8 cellular contexts compared by ENCODE assay signal in genomic region chr4:40056722-40057539, GRCh38. TPM values are rescaled to one million over a fixed set of nuclear protein-coding genes. Genes with fewer than 3 reads are reported as not detected.
DNase-seq lines count a peak whose midpoint lies in the region; ATAC-seq and TF ChIP-seq lines count a peak whose summit lies in the region.

Gene N4BP2, plus strand, starts transcription at chr4:40056850. Its CDS starts 40,491 bp downstream, at chr4:40097341.

- H3K9me2 ChIP-seq in neural cell (ENCODE audit: insufficient read depth, low read length) = no peaks in the 10 kb centered on the region

- H3K9ac ChIP-seq in DND-41 (ENCODE audit: low read depth, low read length) (peak within 1 kb of the TSS; percentile 100), neural cell (ENCODE audit: low read length) (peak within 1 kb of the TSS; percentile 99)

- TF ChIP-seq CTCF in DND-41 (IDR thresholded peaks at IDR 0.05; ENCODE audit: borderline replicate concordance, extremely low read depth, low read length, poor library complexity, severe bottlenecking) (peak; percentile 79), RWPE2 (IDR thresholded peaks at IDR 0.05; ENCODE audit: poor library complexity, severe bottlenecking) (peak; percentile 89), fibroblast of the aortic adventitia (IDR thresholded peaks at IDR 0.05; ENCODE audit: insufficient read depth, low read length) (peak; percentile 64), neural cell (IDR thresholded peaks at IDR 0.05; ENCODE audit: poor library complexity, severe bottlenecking) (peak; percentile 91), stomach (IDR thresholded peaks at IDR 0.05) (peak in 4 of 7 experiments; percentile 71 to 87 (median 78))

- intact Hi-C loops in stomach (cut with DNase I; ENCODE audit: low total_unique reads) = no loop called here

- H3F3A ChIP-seq in neural cell (ENCODE audit: insufficient read depth, low read length, poor library complexity, severe bottlenecking) = peaks cover 6% of the 10 kb centered on the region

- TF ChIP-seq EP300 in neural cell (conservative IDR thresholded peaks at IDR 0.05; ENCODE audit: poor library complexity, severe bottlenecking) (no peak), stomach (IDR thresholded peaks at IDR 0.05) (no peak)

- H3K4me1 ChIP-seq in DND-41 (ENCODE audit: insufficient read depth, low read length) (peaks cover 45% of the 10 kb centered on the region), RWPE2 (ENCODE audit: insufficient read depth, poor library complexity, severe bottlenecking) (peaks cover 6% of the 10 kb centered on the region), stomach (peaks cover 15 to 38% (median 31%) of the 10 kb centered on the region in 4 donors)

- H3K9me3 ChIP-seq in DND-41 (ENCODE audit: insufficient read depth, low read length, severe bottlenecking) (no peaks in the 10 kb centered on the region), KOPT-K1 (ENCODE audit: insufficient read depth, low read length, poor library complexity, severe bottlenecking) (no peaks in the 10 kb centered on the region), RWPE2 (ENCODE audit: severe bottlenecking) (no peaks in the 10 kb centered on the region), neural cell (ENCODE audit: low read length) (no peaks in the 10 kb centered on the region), stomach (no peaks in the 10 kb centered on the region)

- H3K4me3 ChIP-seq in DND-41 (ENCODE audit: low read depth in 1 of 2, low read length in 2 of 2) (peak within 1 kb of the TSS; percentile 86 to 90), RWPE2 (ENCODE audit: severe bottlenecking) (peak within 1 kb of the TSS; percentile 80), fibroblast of the aortic adventitia (ENCODE audit: low read depth, low read length) (peak within 1 kb of the TSS; percentile 82), neural cell (ENCODE audit: low read length) (peak within 1 kb of the TSS; percentile 96), stomach (peak within 1 kb of the TSS; percentile 69 to 83 (median 75))

- H3K4me2 ChIP-seq in DND-41 (ENCODE audit: insufficient read depth, low read length) (peak within 1 kb of the TSS; percentile 85), neural cell (ENCODE audit: low read length) (peak within 1 kb of the TSS; percentile 98)

- DNase-seq in DND-41 (peak; percentile 80), RWPE2 (ENCODE audit: low spot score) (peak; percentile 80), fibroblast of the aortic adventitia (ENCODE audit: low read depth) (peak; percentile 72), stomach (peak; percentile 88)
- DNase-seq in activated T-helper 9 cell treated with anti-CD3 and anti-CD28 coated beads, Interleukin-2, amount 50 U/mL, for 16 hours (ENCODE audit: low read depth) = peak; percentile 67

- TF ChIP-seq POLR2A in stomach (IDR thresholded peaks at IDR 0.05) = peak in 1 of 4 donors; percentile 49

- H4K20me1 ChIP-seq in DND-41 (ENCODE audit: insufficient read depth, low read length) = peaks cover 10% of the 10 kb centered on the region
- no peaks in the 10 kb centered on the region for H4K20me1 ChIP-seq in neural cell (ENCODE audit: insufficient read depth)

- ATAC-seq in DND-41 (ENCODE audit: insufficient read depth, low read depth) (peak; percentile 66), GM21786 (IDR thresholded peaks at IDR 0.05; ENCODE audit: unreplicated experiment) (peak; percentile 42), RWPE2 (ENCODE audit: low read depth) (peak; percentile 60)

- peak within 1 kb of the TSS; percentile 91 for H2AFZ ChIP-seq in DND-41 (ENCODE audit: low read depth, low read length)
- H2AFZ ChIP-seq in neural cell (ENCODE audit: low read depth, low read length) = peak within 1 kb of the TSS; percentile 95

- 0% methylated on average over 10 to 93 of the region's 95 CpGs for WGBS in stomach, 5 donors

- H3K27me3 ChIP-seq in DND-41 (ENCODE audit: insufficient read depth, low read length, poor library complexity) (no peaks in the 10 kb centered on the region), RWPE2 (ENCODE audit: insufficient read depth, poor library complexity, severe bottlenecking) (no peaks in the 10 kb centered on the region), neural cell (ENCODE audit: insufficient read depth, low read depth, low read length) (no peaks in the 10 kb centered on the region), stomach (no peaks in the 10 kb centered on the region)

- peak within 1 kb of the TSS; percentile 97 for H3K27ac ChIP-seq in DND-41 (ENCODE audit: low read length)
- H3K27ac ChIP-seq in KOPT-K1 (ENCODE audit: low read depth, low read length, poor library complexity, severe bottlenecking) = peak within 1 kb of the TSS; percentile 97
- peak within 1 kb of the TSS; percentile 95 for H3K27ac ChIP-seq in RWPE2 (ENCODE audit: poor library complexity, severe bottlenecking)
- peak within 1 kb of the TSS; percentile 99 for H3K27ac ChIP-seq in neural cell (ENCODE audit: low read length)
- H3K27ac ChIP-seq in stomach = peak within 1 kb of the TSS; percentile 98 to 100 (median 99)

- H3K79me2 ChIP-seq in DND-41 (ENCODE audit: insufficient read depth, low read length) (peaks cover 51% of the 10 kb centered on the region), neural cell (replicated peaks; ENCODE audit: insufficient read depth, low read length) (peaks cover 35% of the 10 kb centered on the region)

- H3K36me3 ChIP-seq in DND-41 (ENCODE audit: insufficient read depth, low read length) (peaks cover 22% of the 10 kb centered on the region), KOPT-K1 (ENCODE audit: insufficient read depth, low read length) (peaks cover 20% of the 10 kb centered on the region), RWPE2 (ENCODE audit: low read depth) (no peaks in the 10 kb centered on the region), neural cell (ENCODE audit: insufficient read depth, low read length) (no peaks in the 10 kb centered on the region), stomach (no peaks in the 10 kb centered on the region)

- peak; percentile 91 for TF ChIP-seq RAD21 in neural cell (conservative IDR thresholded peaks at IDR 0.05)

TF ChIP-seq in neural cell, 6 proteins besides CTCF, POLR2A, EP300 and RAD21:
- TF ChIP-seq MXI1 (conservative IDR thresholded peaks at IDR 0.05; ENCODE audit: poor library complexity, severe bottlenecking) = peak; percentile 53
- no peak for TF ChIP-seq REST (IDR thresholded peaks at IDR 0.05; ENCODE audit: borderline replicate concordance)
- peak; percentile 81 for TF ChIP-seq SMC3 (conservative IDR thresholded peaks at IDR 0.05; ENCODE audit: poor library complexity)
- TF ChIP-seq TAF1 (IDR thresholded peaks at IDR 0.05; ENCODE audit: low read depth) = peak; percentile 25
- TF ChIP-seq EZH2 (IDR thresholded peaks at IDR 0.05; ENCODE audit: borderline replicate concordance, insufficient read depth, low read length, poor library complexity, severe bottlenecking) = no peak
- TF ChIP-seq POLR2AphosphoS5 (IDR thresholded peaks at IDR 0.05) = peak; percentile 90

RNA-seq across cellular contexts. Expression of gene N4BP2, which starts in this region (rescaled TPM):
- total RNA-seq in fibroblast of the aortic adventitia (ENCODE audit: low replicate concordance) (15.4 and 35.1 TPM in 2 replicates), stomach (10 to 100 TPM in 3 of 5 donors, 1 to 10 TPM in 2; 3.1 to 41.5 (median 18.4) TPM)
- polyA plus RNA-seq in neural cell (24.1 and 28.1 TPM in 2 replicates), stomach (1 to 10 TPM in 2 of 3 donors, under 1 TPM in 1; 0.73 to 2.0 (median 1.4) TPM)
- polyA minus RNA-seq in neural cell = 132 and 174 TPM in 2 replicates

Comparison
In these comparisons a context has a peak if more than half of its experiments do, and no peak if none do; other contexts are left out.
1. Peak in every context shown above with its lines: DNase-seq, ATAC-seq, H3K4me3 ChIP-seq and H3K27ac ChIP-seq.